ENCODE assay signal across 11 cellular contexts in genomic region chr17:81901167-81902022, GRCh38. TPM values are rescaled to one million over a fixed set of nuclear protein-coding genes. Genes with fewer than 3 reads are reported as not detected.
DNase-seq lines count a peak whose midpoint lies in the region; ATAC-seq, FAIRE-seq and TF ChIP-seq lines count a peak whose summit lies in the region.
"Had no signal": no experiment of that assay in that cellular context is flagged by ENCODE, and none has a peak within 500 bp of the region (broad histone marks: within the 10 kb centered on the region; RNA-seq: fewer than 3 reads in every experiment).

No MANE protein-coding gene starts in this region.

- peak overlapping the region; percentile 26 for H3K27ac Mint-ChIP-seq in activated CD4-positive, alpha-beta memory T cell treated with anti-CD3 and anti-CD28 coated beads, Interleukin-2, amount 10 ng/mL, durations not matched to agents 7 days and 5 days
- no peak overlapping the region for H3K27ac Mint-ChIP-seq in activated CD4-positive, alpha-beta memory T cell treated with anti-CD3 and anti-CD28 coated beads for 36 hours
- peak overlapping the region; percentile 13 for H3K27ac Mint-ChIP-seq in astrocyte (ENCODE audit: unreplicated experiment)

- TF ChIP-seq RAD21 in HepG2 (CRISPR knock-in tag; IDR thresholded peaks at IDR 0.05) = no peak

- no peaks in the 10 kb centered on the region for H3K9me3 Mint-ChIP-seq in activated CD4-positive, alpha-beta memory T cell treated with anti-CD3 and anti-CD28 coated beads, Interleukin-2, amount 10 ng/mL, durations not matched to agents 7 days and 5 days
- H3K9me3 Mint-ChIP-seq in activated CD4-positive, alpha-beta memory T cell treated with anti-CD3 and anti-CD28 coated beads for 36 hours = no peaks in the 10 kb centered on the region
- no peaks in the 10 kb centered on the region for H3K9me3 Mint-ChIP-seq in astrocyte (ENCODE audit: unreplicated experiment)

- H3K27ac ChIP-seq in astrocyte (ENCODE audit: low read depth, low read length) (no peak overlapping the region), HepG2 (ENCODE audit: extremely low read length, insufficient read depth, low read length) (no peak overlapping the region), stomach (no peak overlapping the region)

- H3K9me3 ChIP-seq in astrocyte (ENCODE audit: insufficient read depth, low read depth, low read length) = no peaks in the 10 kb centered on the region
- H3K9me3 ChIP-seq in HepG2 (ENCODE audit: low read length) = no peaks in the 10 kb centered on the region
- H3K9me3 ChIP-seq in stomach = no peaks in the 10 kb centered on the region

- peaks cover 9% of the 10 kb centered on the region for H3K27me3 Mint-ChIP-seq in activated CD4-positive, alpha-beta memory T cell treated with anti-CD3 and anti-CD28 coated beads, Interleukin-2, amount 10 ng/mL, durations not matched to agents 7 days and 5 days
- peaks cover 8% of the 10 kb centered on the region for H3K27me3 Mint-ChIP-seq in activated CD4-positive, alpha-beta memory T cell treated with anti-CD3 and anti-CD28 coated beads for 36 hours
- H3K27me3 Mint-ChIP-seq in astrocyte (ENCODE audit: low read depth, unreplicated experiment) = no peaks in the 10 kb centered on the region

- 72% methylated on average over 13 of the region's 21 CpGs for WGBS in HepG2 (ENCODE audit: low lambda C conversion rate)
- 50 to 93% (median 64%) methylated on average over 10 to 21 of the region's 21 CpGs for WGBS in stomach, 5 donors

- H3K4me1 ChIP-seq in astrocyte (ENCODE audit: insufficient read depth, low read length) (peaks cover 32% of the 10 kb centered on the region), HepG2 (ENCODE audit: insufficient read depth, low read length) (peaks cover 16% of the 10 kb centered on the region), stomach (peaks cover 13 to 20% (median 19%) of the 10 kb centered on the region in 4 donors)

- H2AFZ ChIP-seq in astrocyte (ENCODE audit: low read depth, low read length) (no peak overlapping the region), HepG2 (ENCODE audit: low read length) (no peak overlapping the region)

- H3K36me3 Mint-ChIP-seq in activated CD4-positive, alpha-beta memory T cell treated with anti-CD3 and anti-CD28 coated beads, Interleukin-2, amount 10 ng/mL, durations not matched to agents 7 days and 5 days (ENCODE audit: low read depth) = peaks cover 13% of the 10 kb centered on the region
- peaks cover 21% of the 10 kb centered on the region for H3K36me3 Mint-ChIP-seq in activated CD4-positive, alpha-beta memory T cell treated with anti-CD3 and anti-CD28 coated beads for 36 hours
- peaks cover 8% of the 10 kb centered on the region for H3K36me3 Mint-ChIP-seq in astrocyte (ENCODE audit: low read depth, unreplicated experiment)

- in situ Hi-C loops in HepG2 (cut with HindIII; ENCODE audit: extremely low pct_ligation_motif_present, low pct_unique_long_range_greater_than_20kb) (no loop called here), ACHN (cut with HindIII; ENCODE audit: low pct_ligation_motif_present, low pct_unique_long_range_greater_than_20kb, low sequenced_read_pairs) (no loop called here)

- DNase-seq in activated CD4-positive, alpha-beta memory T cell treated with anti-CD3 and anti-CD28 coated beads, Interleukin-2, amount 10 ng/mL, durations not matched to agents 7 days and 5 days = no peak
- DNase-seq in activated CD4-positive, alpha-beta memory T cell treated with anti-CD3 and anti-CD28 coated beads for 36 hours = no peak
- no peak for DNase-seq in astrocyte (ENCODE audit: low read depth)
- no peak for DNase-seq in HepG2 (ENCODE audit: low spot score)
- no peak for DNase-seq in stomach
- DNase-seq in ACHN = no peak
- DNase-seq in Kasumi-1 (lab: John Stamatoyannopoulos, UW) = no peak
- DNase-seq in Ammon's horn (ENCODE audit: low spot score) = no peak
- DNase-seq: central memory CD4-positive, alpha-beta T cell had no signal

- H4K20me1 ChIP-seq in astrocyte (ENCODE audit: insufficient read depth, low read length) (peaks cover 26% of the 10 kb centered on the region), HepG2 (ENCODE audit: insufficient read depth, low read length) (peaks cover 5% of the 10 kb centered on the region; the same call in 1 of the 2 replicates)

- H3K79me2 ChIP-seq in astrocyte (ENCODE audit: insufficient read depth, low read length) (peaks cover 13% of the 10 kb centered on the region), HepG2 (ENCODE audit: insufficient read depth, low read length) (no peaks in the 10 kb centered on the region)

- no peak overlapping the region for H3K9ac ChIP-seq in astrocyte (ENCODE audit: low read length)
- H3K9ac ChIP-seq in HepG2 (ENCODE audit: insufficient read depth, low read depth, low read length) = peak overlapping the region; percentile 35; the same call in 1 of the 2 replicates

- peak overlapping the region; percentile 10 for H3K4me3 Mint-ChIP-seq in activated CD4-positive, alpha-beta memory T cell treated with anti-CD3 and anti-CD28 coated beads, Interleukin-2, amount 10 ng/mL, durations not matched to agents 7 days and 5 days
- no peak overlapping the region for H3K4me3 Mint-ChIP-seq in activated CD4-positive, alpha-beta memory T cell treated with anti-CD3 and anti-CD28 coated beads for 36 hours
- no peak overlapping the region for H3K4me3 Mint-ChIP-seq in astrocyte (ENCODE audit: unreplicated experiment)

- POLR2A ChIA-PET in activated CD4-positive, alpha-beta memory T cell treated with anti-CD3 and anti-CD28 coated beads, Interleukin-2, amount 10 ng/mL, durations not matched to agents 7 days and 5 days (lab: Charles Lee) = interaction anchor here (1.1 to 2.3 kb wide), 4 partner anchors 9 to 112 kb away, joined by 3 to 10 read pairs (median 3); partner anchors contain the start of genes ALYREF and ANAPC11
- POLR2A ChIA-PET in activated CD4-positive, alpha-beta memory T cell treated with anti-CD3 and anti-CD28 coated beads for 36 hours (lab: Charles Lee) = interaction anchor here (0.6 kb wide), 1 partner anchor 46 kb away, joined by 4 read pairs; no protein-coding TSS in a partner anchor
- POLR2A ChIA-PET in HepG2 (lab: Yijun Ruan, JAX) = interaction anchor here (0.6 to 2.9 kb wide), 9 partner anchors 9 to 120 kb away, joined by 3 to 16 read pairs (median 6); partner anchors contain the start of genes ALYREF, ANAPC11, CENPX and LRRC45

- H3K4me3 ChIP-seq in astrocyte (ENCODE audit: insufficient read depth, low read depth, low read length) (peak overlapping the region; percentile 1), HepG2 (replicated peaks in 1 of 3; ENCODE audit: insufficient read depth in 1 of 3, low read depth in 2 of 3, low read length in 3 of 3) (peak overlapping the region; percentile 17 to 65 (median 35); a peak in 4 of 6 replicates), stomach (peak overlapping the region; percentile 39 to 49 (median 43))

- intact Hi-C loops in activated CD4-positive, alpha-beta memory T cell treated with anti-CD3 and anti-CD28 coated beads for 36 hours (cut with micrococcal nuclease) = no loop called here
- intact Hi-C loops in HepG2 (cut with micrococcal nuclease; ENCODE audit: unreplicated experiment) (no loop called here), stomach (cut with DNase I; ENCODE audit: low total_unique reads) (no loop called here)

- TF ChIP-seq CTCF in astrocyte (IDR thresholded peaks at IDR 0.05; ENCODE audit: insufficient read depth, low read depth, low read length) (no peak), HepG2 (CRISPR knock-in tag; IDR thresholded peaks at IDR 0.05) (no peak), stomach (IDR thresholded peaks at IDR 0.05) (no peak)

- CTCF ChIA-PET in activated CD4-positive, alpha-beta memory T cell treated with anti-CD3 and anti-CD28 coated beads, Interleukin-2, amount 10 ng/mL, durations not matched to agents 7 days and 5 days (lab: Charles Lee) = no interaction called here
- CTCF ChIA-PET in activated CD4-positive, alpha-beta memory T cell treated with anti-CD3 and anti-CD28 coated beads for 36 hours (lab: Charles Lee) = no interaction called here
- CTCF ChIA-PET in HepG2 (lab: Yijun Ruan, JAX; ENCODE audit: low intra/inter-chr PET ratio, low total read pairs) = no interaction called here

- H3K36me3 ChIP-seq in astrocyte (ENCODE audit: insufficient read depth, low read length) (peaks cover 2% of the 10 kb centered on the region), HepG2 (replicated peaks in 1 of 2; ENCODE audit: control insufficient read depth in 1 of 2, insufficient read depth in 2 of 2, low read length in 2 of 2) (peaks cover 31 to 55% of the 10 kb centered on the region in 2 experiments), stomach (peaks cover 30 to 76% (median 71%) of the 10 kb centered on the region in 4 donors)

- TF ChIP-seq POLR2A in HepG2 (IDR thresholded peaks at IDR 0.05; ENCODE audit: insufficient read depth in 1 of 2, low read depth in 2 of 2, low read length in 2 of 2) = peak in 1 of 2 experiments; percentile 54; a peak in 2 of 4 replicates
- TF ChIP-seq POLR2A in stomach (IDR thresholded peaks at IDR 0.05) = no peak

- no TSS peak for BruUV-seq in HepG2 (replicated peaks; lab: Mats Ljungman, UMichigan)

- H3K27me3 ChIP-seq in astrocyte (ENCODE audit: insufficient read depth, low read length) (no peaks in the 10 kb centered on the region), HepG2 (ENCODE audit: control insufficient read depth in 1 of 2, insufficient read depth in 2 of 2, low read length in 2 of 2) (no peaks in the 10 kb centered on the region), stomach (peaks cover 0 to 25% (median 17%) of the 10 kb centered on the region in 3 donors)

- H3K4me1 Mint-ChIP-seq in activated CD4-positive, alpha-beta memory T cell treated with anti-CD3 and anti-CD28 coated beads, Interleukin-2, amount 10 ng/mL, durations not matched to agents 7 days and 5 days = peaks cover 6% of the 10 kb centered on the region
- peaks cover 8% of the 10 kb centered on the region for H3K4me1 Mint-ChIP-seq in activated CD4-positive, alpha-beta memory T cell treated with anti-CD3 and anti-CD28 coated beads for 36 hours (ENCODE audit: low read depth)
- peaks cover 12% of the 10 kb centered on the region for H3K4me1 Mint-ChIP-seq in astrocyte (ENCODE audit: low read depth, unreplicated experiment)

- peak; percentile 5 for ATAC-seq in HepG2

- TF ChIP-seq EP300 in HepG2 (IDR thresholded peaks at IDR 0.05; ENCODE audit: low read depth in 2 of 2, low read length in 2 of 2) = no peak
- TF ChIP-seq EP300 in HepG2 (CRISPR knock-in tag; IDR thresholded peaks at IDR 0.05; ENCODE audit: borderline replicate concordance) = no peak
- TF ChIP-seq EP300 in stomach (IDR thresholded peaks at IDR 0.05) = no peak

- FAIRE-seq in astrocyte (lab: Jason Lieb, UNC) (no peak), HepG2 (lab: Jason Lieb, UNC) (peak; percentile 32)
- FAIRE-seq: islet of Langerhans, small intestine had no signal

- H3K4me2 ChIP-seq in astrocyte (ENCODE audit: low read length) = peak overlapping the region; percentile 77
- peak overlapping the region; percentile 68 for H3K4me2 ChIP-seq in HepG2 (ENCODE audit: low read depth, low read length)

RNA-seq across cellular contexts. Expression of gene NPB, which starts 0.6 kb away (rescaled TPM):
- total RNA-seq in activated CD4-positive, alpha-beta memory T cell treated with anti-CD3 and anti-CD28 coated beads, Interleukin-2, amount 10 ng/mL, durations not matched to agents 7 days and 5 days = under 1 TPM in 1 of 2 experiments, not detected in 1; 0.38 TPM
- total RNA-seq in activated CD4-positive, alpha-beta memory T cell treated with anti-CD3 and anti-CD28 coated beads for 36 hours = not detected
- total RNA-seq in astrocyte (2.0 and 2.7 TPM in 2 replicates), HepG2 (2016; rRNA removed; fragmentation: Illumina TruSeq; extraction: Trizol) (0.56 and 0.93 TPM in 2 replicates), stomach (1 to 10 TPM in 2 of 5 donors, not detected in 3; 1.4 to 2.0 TPM)
- 0.97 and 1.1 TPM in 2 replicates for total RNA-seq in HepG2 (2016; cell fraction: cytosol; rRNA removed; fragmentation: Illumina TruSeq; extraction: Trizol; ENCODE audit: low read depth)
- total RNA-seq in HepG2 (2016; cell fraction: insoluble cytoplasmic fraction; rRNA removed; fragmentation: Illumina TruSeq; extraction: Trizol) = 0.34 and 0.69 TPM in 2 replicates
- 0.59 and 0.69 TPM in 2 replicates for total RNA-seq in HepG2 (2016; cell fraction: membrane; rRNA removed; fragmentation: Illumina TruSeq; extraction: Trizol)
- total RNA-seq in HepG2 (2016; cell fraction: nucleus; rRNA removed; fragmentation: Illumina TruSeq; extraction: Trizol) = 0.31 and 0.44 TPM in 2 replicates
- polyA plus RNA-seq in HepG2 (2011; rRNA removed) (0.11 and 0.22 TPM in 2 replicates), stomach (under 1 TPM in 2 of 3 donors, not detected in 1; 0.83 to 0.93 TPM)
- 0.59 and 0.70 TPM in 2 replicates for polyA plus RNA-seq in HepG2 (2011; cell fraction: cytosol; rRNA removed)
- polyA plus RNA-seq in HepG2 (2011; cell fraction: nucleus; rRNA removed) = 0.52 and 0.66 TPM in 2 replicates
- 1.6 TPM in 1 of 2 replicates, not detected in the other for polyA plus RNA-seq in HepG2 (2012)
- polyA plus RNA-seq in HepG2 (2016; cell fraction: cytosol; fragmentation: Illumina TruSeq; extraction: Trizol; ENCODE audit: low read depth) = 1.2 and 1.7 TPM in 2 replicates
- 0.17 and 0.43 TPM in 2 replicates for polyA plus RNA-seq in HepG2 (2016; cell fraction: insoluble cytoplasmic fraction; fragmentation: Illumina TruSeq; extraction: Trizol; ENCODE audit: low read depth)
- 0.80 and 0.88 TPM in 2 replicates for polyA plus RNA-seq in HepG2 (2016; cell fraction: membrane; fragmentation: Illumina TruSeq; extraction: Trizol; ENCODE audit: low read depth)
- 1.3 TPM in 1 of 2 replicates, not detected in the other for polyA plus RNA-seq in HepG2 (2016; cell fraction: nucleus; fragmentation: Illumina TruSeq; extraction: Trizol; ENCODE audit: insufficient read depth, low read depth)
- polyA minus RNA-seq in HepG2 (2011; rRNA and poly(A)+ RNA removed; ENCODE audit: low replicate concordance) = 0.80 and 1.6 TPM in 2 replicates
- 0.53 TPM in 1 of 2 replicates, not detected in the other for polyA minus RNA-seq in HepG2 (2011; cell fraction: cytosol; rRNA and poly(A)+ RNA removed)
- polyA minus RNA-seq in HepG2 (2011; cell fraction: nucleus; rRNA and poly(A)+ RNA removed) = 0.26 and 0.75 TPM in 2 replicates

RNA-seq across cellular contexts. Expression of gene PCYT2, which starts 9.8 kb away (rescaled TPM):
- total RNA-seq in activated CD4-positive, alpha-beta memory T cell treated with anti-CD3 and anti-CD28 coated beads, Interleukin-2, amount 10 ng/mL, durations not matched to agents 7 days and 5 days = 10 to 100 TPM; 41.6 to 44.4 TPM
- 10 to 100 TPM; 28.8 to 29.7 TPM for total RNA-seq in activated CD4-positive, alpha-beta memory T cell treated with anti-CD3 and anti-CD28 coated beads for 36 hours
- 26.0 and 31.6 TPM in 2 replicates for total RNA-seq in astrocyte
- 240 and 297 TPM in 2 replicates for total RNA-seq in HepG2 (2016; rRNA removed; fragmentation: Illumina TruSeq; extraction: Trizol)
- total RNA-seq in HepG2 (2016; cell fraction: cytosol; rRNA removed; fragmentation: Illumina TruSeq; extraction: Trizol; ENCODE audit: low read depth) = 152 and 156 TPM in 2 replicates
- 223 and 298 TPM in 2 replicates for total RNA-seq in HepG2 (2016; cell fraction: insoluble cytoplasmic fraction; rRNA removed; fragmentation: Illumina TruSeq; extraction: Trizol)
- 178 and 208 TPM in 2 replicates for total RNA-seq in HepG2 (2016; cell fraction: membrane; rRNA removed; fragmentation: Illumina TruSeq; extraction: Trizol)
- total RNA-seq in HepG2 (2016; cell fraction: nucleus; rRNA removed; fragmentation: Illumina TruSeq; extraction: Trizol) = 220 and 223 TPM in 2 replicates
- polyA plus RNA-seq in HepG2 (2011; rRNA removed) = 147 and 222 TPM in 2 replicates
- 94.7 and 118 TPM in 2 replicates for polyA plus RNA-seq in HepG2 (2011; cell fraction: cytosol; rRNA removed)
- 1,015 and 1,225 TPM in 2 replicates for polyA plus RNA-seq in HepG2 (2011; cell fraction: nucleus; rRNA removed)
- polyA plus RNA-seq in HepG2 (2012) = 124 and 128 TPM in 2 replicates
- polyA plus RNA-seq in HepG2 (2016; cell fraction: cytosol; fragmentation: Illumina TruSeq; extraction: Trizol; ENCODE audit: low read depth) = 113 and 134 TPM in 2 replicates
- polyA plus RNA-seq in HepG2 (2016; cell fraction: insoluble cytoplasmic fraction; fragmentation: Illumina TruSeq; extraction: Trizol; ENCODE audit: low read depth) = 235 and 242 TPM in 2 replicates
- polyA plus RNA-seq in HepG2 (2016; cell fraction: membrane; fragmentation: Illumina TruSeq; extraction: Trizol; ENCODE audit: low read depth) = 149 and 175 TPM in 2 replicates
- polyA plus RNA-seq in HepG2 (2016; cell fraction: nucleus; fragmentation: Illumina TruSeq; extraction: Trizol; ENCODE audit: insufficient read depth, low read depth) = 499 and 551 TPM in 2 replicates
- 38.6 and 144 TPM in 2 replicates for polyA minus RNA-seq in HepG2 (2011; rRNA and poly(A)+ RNA removed; ENCODE audit: low replicate concordance)
- 47.2 and 54.9 TPM in 2 replicates for polyA minus RNA-seq in HepG2 (2011; cell fraction: cytosol; rRNA and poly(A)+ RNA removed)
- 202 and 210 TPM in 2 replicates for polyA minus RNA-seq in HepG2 (2011; cell fraction: nucleus; rRNA and poly(A)+ RNA removed)
- 100 to 1,000 TPM in 2 of 5 donors, 10 to 100 TPM in 3; 17.5 to 119 (median 27.2) TPM for total RNA-seq in stomach
- polyA plus RNA-seq in stomach = 10 to 100 TPM; 39.7 to 51.7 (median 42.8) TPM

RNA-seq across cellular contexts. Expression of gene ANAPC11, which starts 9.9 kb away (rescaled TPM):
- 10 to 100 TPM; 95.9 to 98.4 TPM for total RNA-seq in activated CD4-positive, alpha-beta memory T cell treated with anti-CD3 and anti-CD28 coated beads, Interleukin-2, amount 10 ng/mL, durations not matched to agents 7 days and 5 days
- 100 to 1,000 TPM; 172 to 173 TPM for total RNA-seq in activated CD4-positive, alpha-beta memory T cell treated with anti-CD3 and anti-CD28 coated beads for 36 hours
- total RNA-seq in astrocyte = 104 and 113 TPM in 2 replicates
- 114 and 127 TPM in 2 replicates for total RNA-seq in HepG2 (2016; rRNA removed; fragmentation: Illumina TruSeq; extraction: Trizol)
- 131 and 197 TPM in 2 replicates for total RNA-seq in HepG2 (2016; cell fraction: cytosol; rRNA removed; fragmentation: Illumina TruSeq; extraction: Trizol; ENCODE audit: low read depth)
- total RNA-seq in HepG2 (2016; cell fraction: insoluble cytoplasmic fraction; rRNA removed; fragmentation: Illumina TruSeq; extraction: Trizol) = 108 and 128 TPM in 2 replicates
- total RNA-seq in HepG2 (2016; cell fraction: membrane; rRNA removed; fragmentation: Illumina TruSeq; extraction: Trizol) = 131 and 179 TPM in 2 replicates
- 50.9 and 64.4 TPM in 2 replicates for total RNA-seq in HepG2 (2016; cell fraction: nucleus; rRNA removed; fragmentation: Illumina TruSeq; extraction: Trizol)
- polyA plus RNA-seq in HepG2 (2011; rRNA removed) = 235 and 250 TPM in 2 replicates
- polyA plus RNA-seq in HepG2 (2011; cell fraction: cytosol; rRNA removed) = 444 and 596 TPM in 2 replicates
- polyA plus RNA-seq in HepG2 (2011; cell fraction: nucleus; rRNA removed) = 192 and 202 TPM in 2 replicates
- 95.6 and 161 TPM in 2 replicates for polyA plus RNA-seq in HepG2 (2012)
- polyA plus RNA-seq in HepG2 (2016; cell fraction: cytosol; fragmentation: Illumina TruSeq; extraction: Trizol; ENCODE audit: low read depth) = 209 and 306 TPM in 2 replicates
- 119 and 120 TPM in 2 replicates for polyA plus RNA-seq in HepG2 (2016; cell fraction: insoluble cytoplasmic fraction; fragmentation: Illumina TruSeq; extraction: Trizol; ENCODE audit: low read depth)
- 162 and 209 TPM in 2 replicates for polyA plus RNA-seq in HepG2 (2016; cell fraction: membrane; fragmentation: Illumina TruSeq; extraction: Trizol; ENCODE audit: low read depth)
- 107 and 109 TPM in 2 replicates for polyA plus RNA-seq in HepG2 (2016; cell fraction: nucleus; fragmentation: Illumina TruSeq; extraction: Trizol; ENCODE audit: insufficient read depth, low read depth)
- polyA minus RNA-seq in HepG2 (2011; rRNA and poly(A)+ RNA removed; ENCODE audit: low replicate concordance) = 68.6 and 147 TPM in 2 replicates
- polyA minus RNA-seq in HepG2 (2011; cell fraction: cytosol; rRNA and poly(A)+ RNA removed) = 32.2 and 42.7 TPM in 2 replicates
- polyA minus RNA-seq in HepG2 (2011; cell fraction: nucleus; rRNA and poly(A)+ RNA removed) = 23.0 and 25.9 TPM in 2 replicates
- 100 to 1,000 TPM in 3 of 5 donors, 10 to 100 TPM in 2; 49.8 to 141 (median 108) TPM for total RNA-seq in stomach
- polyA plus RNA-seq in stomach = 100 to 1,000 TPM; 231 to 276 (median 257) TPM

RNA-seq across cellular contexts. Expression of gene ALYREF, which starts 10.0 kb away (rescaled TPM):
- total RNA-seq in activated CD4-positive, alpha-beta memory T cell treated with anti-CD3 and anti-CD28 coated beads, Interleukin-2, amount 10 ng/mL, durations not matched to agents 7 days and 5 days = 100 to 1,000 TPM; 159 to 160 TPM
- total RNA-seq in activated CD4-positive, alpha-beta memory T cell treated with anti-CD3 and anti-CD28 coated beads for 36 hours = 100 to 1,000 TPM; 208 to 210 TPM
- total RNA-seq in astrocyte (86.4 and 110 TPM in 2 replicates), HepG2 (2016; rRNA removed; fragmentation: Illumina TruSeq; extraction: Trizol) (264 and 269 TPM in 2 replicates), stomach (100 to 1,000 TPM in 2 of 5 donors, 10 to 100 TPM in 2, 1 to 10 TPM in 1; 5.8 to 224 (median 90.1) TPM)
- total RNA-seq in HepG2 (2016; cell fraction: cytosol; rRNA removed; fragmentation: Illumina TruSeq; extraction: Trizol; ENCODE audit: low read depth) = 86.2 and 89.3 TPM in 2 replicates
- 272 and 275 TPM in 2 replicates for total RNA-seq in HepG2 (2016; cell fraction: insoluble cytoplasmic fraction; rRNA removed; fragmentation: Illumina TruSeq; extraction: Trizol)
- total RNA-seq in HepG2 (2016; cell fraction: membrane; rRNA removed; fragmentation: Illumina TruSeq; extraction: Trizol) = 108 and 110 TPM in 2 replicates
- 101 and 105 TPM in 2 replicates for total RNA-seq in HepG2 (2016; cell fraction: nucleus; rRNA removed; fragmentation: Illumina TruSeq; extraction: Trizol)
- polyA plus RNA-seq in HepG2 (2011; rRNA removed) (58.4 and 59.8 TPM in 2 replicates), stomach (10 to 100 TPM; 33.6 to 42.3 (median 36.8) TPM)
- 45.3 and 72.1 TPM in 2 replicates for polyA plus RNA-seq in HepG2 (2011; cell fraction: cytosol; rRNA removed)
- polyA plus RNA-seq in HepG2 (2011; cell fraction: nucleus; rRNA removed) = 54.3 and 67.4 TPM in 2 replicates
- polyA plus RNA-seq in HepG2 (2012) = 42.1 and 68.4 TPM in 2 replicates
- polyA plus RNA-seq in HepG2 (2016; cell fraction: cytosol; fragmentation: Illumina TruSeq; extraction: Trizol; ENCODE audit: low read depth) = 78.5 and 81.9 TPM in 2 replicates
- 267 TPM in 2 replicates for polyA plus RNA-seq in HepG2 (2016; cell fraction: insoluble cytoplasmic fraction; fragmentation: Illumina TruSeq; extraction: Trizol; ENCODE audit: low read depth)
- 83.5 and 93.6 TPM in 2 replicates for polyA plus RNA-seq in HepG2 (2016; cell fraction: membrane; fragmentation: Illumina TruSeq; extraction: Trizol; ENCODE audit: low read depth)
- polyA plus RNA-seq in HepG2 (2016; cell fraction: nucleus; fragmentation: Illumina TruSeq; extraction: Trizol; ENCODE audit: insufficient read depth, low read depth) = 158 and 162 TPM in 2 replicates
- polyA minus RNA-seq in HepG2 (2011; rRNA and poly(A)+ RNA removed; ENCODE audit: low replicate concordance) = 80.4 and 133 TPM in 2 replicates
- polyA minus RNA-seq in HepG2 (2011; cell fraction: cytosol; rRNA and poly(A)+ RNA removed) = 40.2 and 48.3 TPM in 2 replicates
- 44.9 and 56.4 TPM in 2 replicates for polyA minus RNA-seq in HepG2 (2011; cell fraction: nucleus; rRNA and poly(A)+ RNA removed)

RNA-seq across cellular contexts. Expression of gene SIRT7, which starts 16.6 kb away (rescaled TPM):
- total RNA-seq in activated CD4-positive, alpha-beta memory T cell treated with anti-CD3 and anti-CD28 coated beads, Interleukin-2, amount 10 ng/mL, durations not matched to agents 7 days and 5 days = 10 to 100 TPM; 55.8 to 58.4 TPM
- total RNA-seq in activated CD4-positive, alpha-beta memory T cell treated with anti-CD3 and anti-CD28 coated beads for 36 hours = 10 to 100 TPM; 32.0 to 33.1 TPM
- total RNA-seq in astrocyte = 26.5 and 30.2 TPM in 2 replicates
- total RNA-seq in HepG2 (2016; rRNA removed; fragmentation: Illumina TruSeq; extraction: Trizol) = 14.5 and 24.8 TPM in 2 replicates
- total RNA-seq in HepG2 (2016; cell fraction: cytosol; rRNA removed; fragmentation: Illumina TruSeq; extraction: Trizol; ENCODE audit: low read depth) = 71.6 and 74.9 TPM in 2 replicates
- 13.5 and 25.0 TPM in 2 replicates for total RNA-seq in HepG2 (2016; cell fraction: insoluble cytoplasmic fraction; rRNA removed; fragmentation: Illumina TruSeq; extraction: Trizol)
- 27.9 and 28.8 TPM in 2 replicates for total RNA-seq in HepG2 (2016; cell fraction: membrane; rRNA removed; fragmentation: Illumina TruSeq; extraction: Trizol)
- total RNA-seq in HepG2 (2016; cell fraction: nucleus; rRNA removed; fragmentation: Illumina TruSeq; extraction: Trizol) = 28.8 and 33.6 TPM in 2 replicates
- polyA plus RNA-seq in HepG2 (2011; rRNA removed) = 8.3 and 10.9 TPM in 2 replicates
- 5.9 and 7.5 TPM in 2 replicates for polyA plus RNA-seq in HepG2 (2011; cell fraction: cytosol; rRNA removed)
- 73.2 and 80.4 TPM in 2 replicates for polyA plus RNA-seq in HepG2 (2011; cell fraction: nucleus; rRNA removed)
- polyA plus RNA-seq in HepG2 (2012) = 12.4 and 18.7 TPM in 2 replicates
- polyA plus RNA-seq in HepG2 (2016; cell fraction: cytosol; fragmentation: Illumina TruSeq; extraction: Trizol; ENCODE audit: low read depth) = 8.7 and 9.0 TPM in 2 replicates
- 13.6 and 15.2 TPM in 2 replicates for polyA plus RNA-seq in HepG2 (2016; cell fraction: insoluble cytoplasmic fraction; fragmentation: Illumina TruSeq; extraction: Trizol; ENCODE audit: low read depth)
- 12.2 and 12.4 TPM in 2 replicates for polyA plus RNA-seq in HepG2 (2016; cell fraction: membrane; fragmentation: Illumina TruSeq; extraction: Trizol; ENCODE audit: low read depth)
- polyA plus RNA-seq in HepG2 (2016; cell fraction: nucleus; fragmentation: Illumina TruSeq; extraction: Trizol; ENCODE audit: insufficient read depth, low read depth) = 87.1 and 90.3 TPM in 2 replicates
- polyA minus RNA-seq in HepG2 (2011; rRNA and poly(A)+ RNA removed; ENCODE audit: low replicate concordance) = 38.8 and 69.4 TPM in 2 replicates
- 8.9 and 16.0 TPM in 2 replicates for polyA minus RNA-seq in HepG2 (2011; cell fraction: cytosol; rRNA and poly(A)+ RNA removed)
- polyA minus RNA-seq in HepG2 (2011; cell fraction: nucleus; rRNA and poly(A)+ RNA removed) = 22.5 and 26.8 TPM in 2 replicates
- 100 to 1,000 TPM in 1 of 5 donors, 10 to 100 TPM in 4; 22.8 to 128 (median 56.0) TPM for total RNA-seq in stomach
- polyA plus RNA-seq in stomach = 10 to 100 TPM; 18.2 to 46.9 (median 44.1) TPM
